In genomic region chr7:37336259-37336658, GRCh38 we compare ENCODE assay signal across 8 cellular contexts.
DNase-seq lines count a peak whose midpoint lies in the region; ATAC-seq and TF ChIP-seq lines count a peak whose summit lies in the region.

No MANE protein-coding gene starts in this region.

- POLR2A ChIA-PET in activated naive CD8-positive, alpha-beta T cell treated with anti-CD3 and anti-CD28 coated beads, Interleukin-2, amount 10 ng/mL, durations not matched to agents 7 days and 5 days (lab: Charles Lee) = interaction anchor here (1.3 kb wide), 1 partner anchor 26 kb away, joined by 3 read pairs; no protein-coding TSS in a partner anchor
- POLR2A ChIA-PET in A673 (lab: Charles Lee; ENCODE audit: low non-redundant PET) = no interaction called here

- CTCF ChIA-PET in A673 (lab: Charles Lee) = no interaction called here

- H3K27ac ChIP-seq in A673 (ENCODE audit: low read depth, low read length, poor library complexity, severe bottlenecking) = no peak overlapping the region

- DNase-seq in GM13976 (ENCODE audit: low spot score) = peak; percentile 75
- DNase-seq in activated naive CD8-positive, alpha-beta T cell treated with anti-CD3 and anti-CD28 coated beads, Interleukin-2, amount 10 ng/mL, durations not matched to agents 7 days and 5 days = no peak
- no peak for DNase-seq in A673 (ENCODE audit: low spot score)
- no peak for DNase-seq in NCI-H2081 (lab: John Stamatoyannopoulos, UW)
- DNase-seq in KBM-7 = no peak
- DNase-seq in HK-2 (ENCODE audit: unreplicated experiment) = no peak

- H3K4me1 Mint-ChIP-seq in activated naive CD8-positive, alpha-beta T cell treated with anti-CD3 and anti-CD28 coated beads, Interleukin-2, amount 10 ng/mL, durations not matched to agents 7 days and 5 days = peaks cover 46% of the 10 kb centered on the region

- H3K27me3 ChIP-seq in A673 (replicated peaks; ENCODE audit: insufficient read depth, low read depth, low read length, poor library complexity) = no peaks in the 10 kb centered on the region

- peaks cover 62% of the 10 kb centered on the region for H3K36me3 Mint-ChIP-seq in activated naive CD8-positive, alpha-beta T cell treated with anti-CD3 and anti-CD28 coated beads, Interleukin-2, amount 10 ng/mL, durations not matched to agents 7 days and 5 days

- H3K4me3 Mint-ChIP-seq in activated naive CD8-positive, alpha-beta T cell treated with anti-CD3 and anti-CD28 coated beads, Interleukin-2, amount 10 ng/mL, durations not matched to agents 7 days and 5 days = peak overlapping the region; percentile 43

- H3K27me3 Mint-ChIP-seq in activated naive CD8-positive, alpha-beta T cell treated with anti-CD3 and anti-CD28 coated beads, Interleukin-2, amount 10 ng/mL, durations not matched to agents 7 days and 5 days = no peaks in the 10 kb centered on the region

- peak overlapping the region; percentile 80 for H3K27ac Mint-ChIP-seq in activated naive CD8-positive, alpha-beta T cell treated with anti-CD3 and anti-CD28 coated beads, Interleukin-2, amount 10 ng/mL, durations not matched to agents 7 days and 5 days

- in situ Hi-C loops in GM13976 (cut with MboI; ENCODE audit: low sequenced_read_pairs, unreplicated experiment) (no loop called here), KBM-7 (cut with MboI; ENCODE audit: low pct_unique_long_range_greater_than_20kb, low sequenced_read_pairs) (no loop called here)

- no peak overlapping the region for H3K4me3 ChIP-seq in A673 (ENCODE audit: low read depth, low read length, poor library complexity, severe bottlenecking)

- H3K9me3 Mint-ChIP-seq in activated naive CD8-positive, alpha-beta T cell treated with anti-CD3 and anti-CD28 coated beads, Interleukin-2, amount 10 ng/mL, durations not matched to agents 7 days and 5 days = peaks cover 6% of the 10 kb centered on the region

- H3K9me3 ChIP-seq in A673 (ENCODE audit: low read depth, low read length, poor library complexity, severe bottlenecking) = no peaks in the 10 kb centered on the region

- H3K36me3 ChIP-seq in A673 (ENCODE audit: insufficient read depth, low read length, poor library complexity, severe bottlenecking) = no peaks in the 10 kb centered on the region

- ATAC-seq in GM19467 (IDR thresholded peaks at IDR 0.05; ENCODE audit: unreplicated experiment) (peak; percentile 86), HG03432 (IDR thresholded peaks at IDR 0.05; ENCODE audit: unreplicated experiment) (peak; percentile 92)
- ATAC-seq in activated naive CD8-positive, alpha-beta T cell treated with anti-CD3 and anti-CD28 coated beads, Interleukin-2, amount 10 ng/mL, durations not matched to agents 7 days and 5 days (ENCODE audit: low read depth) = no peak

- no peaks in the 10 kb centered on the region for H3K4me1 ChIP-seq in A673 (ENCODE audit: insufficient read depth, low read length, poor library complexity, severe bottlenecking)

- no TSS peak for BruUV-seq in A673 (replicated peaks; lab: Mats Ljungman, UMichigan)

- intact Hi-C loops in A673 (cut with micrococcal nuclease; ENCODE audit: unreplicated experiment) = no loop called here

- no peak for TF ChIP-seq CTCF in GM13976 (IDR thresholded peaks at IDR 0.05; ENCODE audit: borderline replicate concordance, control extremely low read depth, extremely low read depth, insufficient read depth, missing control alignments)
- no peak for TF ChIP-seq CTCF in A673 (conservative IDR thresholded peaks at IDR 0.05; ENCODE audit: low read depth, low read length)
